In genomic region chr3:117398166-117398954, GRCh38 we compare ENCODE assay signal across 12 cellular contexts.
DNase-seq lines count a peak whose midpoint lies in the region; ATAC-seq lines count a peak whose summit lies in the region.
"Had no signal": no experiment of that assay in that cellular context is flagged by ENCODE, and none has a peak within 500 bp of the region (broad histone marks: within the 10 kb centered on the region; RNA-seq: fewer than 3 reads in every experiment).

No MANE protein-coding gene starts in this region.

- DNase-seq in NCI-H1417 treated with DMSO at 0.1 percent for 48 hours (lab: John Stamatoyannopoulos, UW) (peak; percentile 92), SK-N-DZ (ENCODE audit: low spot score) (peak; percentile 51), iPS DF 4.7 (ENCODE audit: extremely low read depth, low spot score) (peak; percentile 74), retina (peak; percentile 60), cardiac septum (ENCODE audit: low spot score) (no peak), SKM-1 (lab: John Stamatoyannopoulos, UW; ENCODE audit: unreplicated experiment) (no peak), CD1c-positive myeloid dendritic cell (ENCODE audit: extremely low spot score) (no peak)
- DNase-seq: heart left ventricle, NCI-H446 treated with DMSO at 0.1 percent for 48 hours, SIG-M5, thyroid gland had no signal

- no peak for ATAC-seq in HG03378 (IDR thresholded peaks at IDR 0.05; ENCODE audit: unreplicated experiment)
- ATAC-seq: heart left ventricle had no signal

- intact Hi-C loops in cardiac septum (cut with DNase I): no loop called here

Comparison
In these comparisons a context has a peak if more than half of its experiments do, and no peak if none do; other contexts are left out.
1. DNase-seq: peak in NCI-H1417 treated with DMSO at 0.1 percent for 48 hours (single experiment), SK-N-DZ (single experiment), iPS DF 4.7 (single experiment) and retina (single experiment); none in cardiac septum (single experiment), SKM-1 (single experiment) and CD1c-positive myeloid dendritic cell (single experiment).